8 cellular contexts compared by ENCODE assay signal in the genomic region with DNA sequence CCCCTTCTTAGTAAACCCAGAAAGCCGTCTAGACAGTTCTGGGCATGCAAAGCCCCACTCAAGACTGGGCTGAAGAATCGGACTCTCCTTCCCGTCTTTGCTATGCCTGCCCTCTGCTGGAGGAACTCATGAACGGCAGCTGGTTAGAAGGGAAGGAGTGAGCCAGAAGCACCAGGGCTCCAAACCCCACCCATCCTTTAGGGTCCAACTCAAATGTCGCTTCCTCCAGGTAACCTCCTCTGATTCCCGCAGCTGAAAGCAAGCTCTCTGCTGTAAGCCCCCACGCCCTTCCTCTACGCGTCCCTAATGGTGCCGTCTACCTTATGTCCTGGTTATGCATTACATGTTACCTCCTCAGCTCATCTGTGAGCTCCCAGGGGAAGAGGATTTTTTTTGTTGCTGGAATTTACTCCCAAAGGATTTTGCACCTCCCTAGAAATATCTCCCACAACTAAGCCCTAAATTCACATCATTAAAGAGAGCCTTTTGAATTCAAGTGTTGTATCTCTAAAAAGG. TPM values are rescaled to one million over a fixed set of nuclear protein-coding genes. Genes with fewer than 3 reads are reported as not detected.
DNase-seq lines count a peak whose midpoint lies in the region; ATAC-seq and TF ChIP-seq lines count a peak whose summit lies in the region.

No MANE protein-coding gene starts in this region.

- H3K27me3 ChIP-seq in GM23248 (replicated peaks; ENCODE audit: insufficient read depth) (no peaks in the 10 kb centered on the region), right atrium auricular region (no peaks in the 10 kb centered on the region)

- no peaks in the 10 kb centered on the region for H3K9me2 ChIP-seq in GM23248 (ENCODE audit: insufficient read depth)

- peaks cover 11% of the 10 kb centered on the region; the same call in 1 of the 2 replicates for H3F3A ChIP-seq in GM23248 (ENCODE audit: insufficient read depth)

- TF ChIP-seq CTCF in right atrium auricular region (IDR thresholded peaks at IDR 0.05) (peak; percentile 77 to 86), retinal pigment epithelial cell (conservative IDR thresholded peaks at IDR 0.05; ENCODE audit: low read depth, low read length) (peak; percentile 91)

- H2AFZ ChIP-seq in GM23248: peak overlapping the region; percentile 62; the same call in 1 of the 2 replicates

- peak overlapping the region; percentile 36 for H3K4me2 ChIP-seq in GM23248 (ENCODE audit: unreplicated experiment)

- in situ Hi-C loops in GM23248 (cut with MboI): no loop called here

- H3K36me3 ChIP-seq in GM23248 (ENCODE audit: low read depth) (no peaks in the 10 kb centered on the region), right atrium auricular region (no peaks in the 10 kb centered on the region)

- no peak overlapping the region for H3K4me3 ChIP-seq in GM23248
- no peak overlapping the region for H3K4me3 ChIP-seq in right atrium auricular region
- no peak overlapping the region for H3K4me3 ChIP-seq in retinal pigment epithelial cell (ENCODE audit: low read length)

- WGBS in GM23248 (ENCODE audit: low coverage in 1 of 2, low lambda C conversion rate in 2 of 2, missing lambda C conversion rate in 2 of 2), 2 experiments: 2 to 3% methylated on average over 10 of the region's 10 CpGs

- H3K4me1 ChIP-seq in GM23248 (ENCODE audit: insufficient read depth) (peaks cover 23% of the 10 kb centered on the region), right atrium auricular region (no peaks in the 10 kb centered on the region)

- H3K9me3 ChIP-seq in GM23248 (ENCODE audit: low read depth) (no peaks in the 10 kb centered on the region), right atrium auricular region (no peaks in the 10 kb centered on the region)

- H3K27ac ChIP-seq in GM23248 (no peak overlapping the region), right atrium auricular region (no peak overlapping the region)

- DNase-seq in COLO668 (lab: John Stamatoyannopoulos, UW; ENCODE audit: unreplicated experiment) (peak; percentile 62), GM23248 (peak; percentile 85), NCI-H146 treated with DMSO at 0.1 percent for 48 hours (lab: John Stamatoyannopoulos, UW; ENCODE audit: unreplicated experiment) (peak; percentile 82), T follicular helper cell (ENCODE audit: low read depth) (peak; percentile 56), amniotic epithelial cell (ENCODE audit: low read depth) (peak; percentile 60), right atrium auricular region (ENCODE audit: low spot score) (peak; percentile 69), retinal pigment epithelial cell (ENCODE audit: low read depth) (peak; percentile 34)

- no peaks in the 10 kb centered on the region for H4K20me1 ChIP-seq in GM23248 (ENCODE audit: insufficient read depth)

- no peaks in the 10 kb centered on the region for H3K79me2 ChIP-seq in GM23248 (ENCODE audit: insufficient read depth)

- no peak for ATAC-seq in HG02763 (IDR thresholded peaks at IDR 0.05; ENCODE audit: unreplicated experiment)

- H3K9ac ChIP-seq in GM23248: no peak overlapping the region

RNA-seq across cellular contexts. Expression of gene SCN8A, which starts 59.0 kb away (rescaled TPM):
- total RNA-seq in GM23248 (2014; rRNA removed; shearing (Covaris generic)): 12.9 and 13.8 TPM in 2 replicates
- polyA plus RNA-seq in GM23248 (2016; fragmentation: Nextera tagmentation; extraction: Ambion mirVana): 4.4 and 6.7 TPM in 2 replicates
- under 1 TPM; 0.19 to 0.24 TPM for total RNA-seq in right atrium auricular region

Comparison
In these comparisons a context has a peak if more than half of its experiments do, and no peak if none do; other contexts are left out.
1. DNase-seq: peak in every context shown above with its lines; median percentile 85 in GM23248; 82 in NCI-H146 treated with DMSO at 0.1 percent for 48 hours; 69 in right atrium auricular region; 62 in COLO668; 60 in amniotic epithelial cell; 56 in T follicular helper cell; 34 in retinal pigment epithelial cell.
2. RNA of gene SCN8A, which starts 59.0 kb away (total RNA-seq): 12.9 to 13.8 TPM in GM23248; 0.19 to 0.24 TPM in right atrium auricular region; every median in the first group is over 10 times any median in the second.